In genomic region chr7:14962778-14963177, GRCh38 we compare ENCODE assay signal across 1 cellular context.
TF ChIP-seq lines count a peak whose summit lies in the region.

No MANE protein-coding gene starts in this region.

TF ChIP-seq in liver, 16 proteins besides CTCF, POLR2A, EP300 and RAD21 (continued from another document):
- TF ChIP-seq ATF3 (IDR thresholded peaks at IDR 0.05) (no peak), HNF4G (IDR thresholded peaks at IDR 0.05) (no peak)
